Comparison of ENCODE assay signal across 1 cellular context in the genomic region with DNA sequence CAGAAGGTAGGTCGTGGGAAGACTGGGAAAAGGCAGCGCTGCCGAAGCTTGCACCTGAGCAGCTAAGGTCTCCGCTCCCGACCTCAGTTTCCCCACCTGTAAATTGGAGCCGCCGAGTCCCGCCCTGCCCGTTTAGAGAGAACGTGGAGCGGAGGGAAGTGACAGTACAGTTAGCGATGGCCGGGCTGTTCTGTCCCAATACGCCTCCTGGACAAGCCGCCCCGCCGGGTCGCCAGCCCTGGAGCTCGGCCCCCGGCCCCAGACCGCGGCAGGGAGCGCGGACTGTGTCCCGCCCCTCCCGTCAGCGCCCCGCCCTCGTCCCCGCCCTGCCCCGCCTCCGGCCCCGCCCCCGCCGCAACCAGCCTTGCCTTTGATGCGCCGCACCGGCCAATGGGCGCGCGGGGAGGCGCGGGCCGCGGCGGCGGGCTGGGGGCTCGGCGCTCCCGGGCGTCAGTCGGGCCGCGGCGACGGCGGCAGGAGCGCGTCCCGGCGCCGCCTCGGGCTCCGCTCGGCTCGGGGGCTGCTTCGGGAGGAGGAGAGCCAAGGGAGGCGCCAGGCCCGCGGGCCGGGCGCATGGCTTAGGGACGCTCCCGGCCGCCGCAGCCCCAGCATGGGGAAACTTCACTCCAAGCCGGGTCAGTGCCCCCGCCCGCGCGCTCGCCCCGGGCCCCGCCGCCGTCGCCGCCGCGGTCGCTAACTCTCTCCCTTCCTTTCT.
TF ChIP-seq lines count a peak whose summit lies in the region.

A gene with protein sequence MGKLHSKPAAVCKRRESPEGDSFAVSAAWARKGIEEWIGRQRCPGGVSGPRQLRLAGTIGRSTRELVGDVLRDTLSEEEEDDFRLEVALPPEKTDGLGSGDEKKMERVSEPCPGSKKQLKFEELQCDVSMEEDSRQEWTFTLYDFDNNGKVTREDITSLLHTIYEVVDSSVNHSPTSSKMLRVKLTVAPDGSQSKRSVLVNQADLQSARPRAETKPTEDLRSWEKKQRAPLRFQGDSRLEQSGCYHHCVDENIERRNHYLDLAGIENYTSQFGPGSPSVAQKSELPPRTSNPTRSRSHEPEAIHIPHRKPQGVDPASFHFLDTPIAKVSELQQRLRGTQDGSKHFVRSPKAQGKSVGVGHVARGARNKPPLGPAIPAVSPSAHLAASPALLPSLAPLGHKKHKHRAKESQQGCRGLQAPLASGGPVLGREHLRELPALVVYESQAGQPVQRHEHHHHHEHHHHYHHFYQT (plus strand): TSS at position 453 of the 715 bp plus-strand sequence. CDS start 158 bp downstream, at position 611.

TF ChIP-seq in HepG2, 621 proteins besides CTCF, POLR2A, EP300 and RAD21 (continued from another document and continues in another):
- TF ChIP-seq, protein P1, sequence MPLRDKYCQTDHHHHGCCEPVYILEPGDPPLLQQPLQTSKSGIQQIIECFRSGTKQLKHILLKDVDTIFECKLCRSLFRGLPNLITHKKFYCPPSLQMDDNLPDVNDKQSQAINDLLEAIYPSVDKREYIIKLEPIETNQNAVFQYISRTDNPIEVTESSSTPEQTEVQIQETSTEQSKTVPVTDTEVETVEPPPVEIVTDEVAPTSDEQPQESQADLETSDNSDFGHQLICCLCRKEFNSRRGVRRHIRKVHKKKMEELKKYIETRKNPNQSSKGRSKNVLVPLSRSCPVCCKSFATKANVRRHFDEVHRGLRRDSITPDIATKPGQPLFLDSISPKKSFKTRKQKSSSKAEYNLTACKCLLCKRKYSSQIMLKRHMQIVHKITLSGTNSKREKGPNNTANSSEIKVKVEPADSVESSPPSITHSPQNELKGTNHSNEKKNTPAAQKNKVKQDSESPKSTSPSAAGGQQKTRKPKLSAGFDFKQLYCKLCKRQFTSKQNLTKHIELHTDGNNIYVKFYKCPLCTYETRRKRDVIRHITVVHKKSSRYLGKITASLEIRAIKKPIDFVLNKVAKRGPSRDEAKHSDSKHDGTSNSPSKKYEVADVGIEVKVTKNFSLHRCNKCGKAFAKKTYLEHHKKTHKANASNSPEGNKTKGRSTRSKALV (CRISPR knock-in tag; IDR thresholded peaks at IDR 0.05), result peak; percentile 13; the same call in 1 of the 2 replicates
- no peak for TF ChIP-seq FOXA1 (IDR thresholded peaks at IDR 0.05)
- TF ChIP-seq FOXA1 (CRISPR knock-in tag; IDR thresholded peaks at IDR 0.05), result no peak
- no peak for TF ChIP-seq ZSCAN31 (CRISPR knock-in tag; IDR thresholded peaks at IDR 0.05; ENCODE audit: low read depth)
- TF ChIP-seq, protein P2, sequence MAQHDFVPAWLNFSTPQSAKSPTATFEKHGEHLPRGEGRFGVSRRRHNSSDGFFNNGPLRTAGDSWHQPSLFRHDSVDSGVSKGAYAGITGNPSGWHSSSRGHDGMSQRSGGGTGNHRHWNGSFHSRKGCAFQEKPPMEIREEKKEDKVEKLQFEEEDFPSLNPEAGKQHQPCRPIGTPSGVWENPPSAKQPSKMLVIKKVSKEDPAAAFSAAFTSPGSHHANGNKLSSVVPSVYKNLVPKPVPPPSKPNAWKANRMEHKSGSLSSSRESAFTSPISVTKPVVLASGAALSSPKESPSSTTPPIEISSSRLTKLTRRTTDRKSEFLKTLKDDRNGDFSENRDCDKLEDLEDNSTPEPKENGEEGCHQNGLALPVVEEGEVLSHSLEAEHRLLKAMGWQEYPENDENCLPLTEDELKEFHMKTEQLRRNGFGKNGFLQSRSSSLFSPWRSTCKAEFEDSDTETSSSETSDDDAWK (CRISPR knock-in tag; IDR thresholded peaks at IDR 0.05), result no peak
- TF ChIP-seq CREB1 (IDR thresholded peaks at IDR 0.05), result no peak
- no peak for TF ChIP-seq CREB1 (CRISPR knock-in tag; IDR thresholded peaks at IDR 0.05)
- no peak for TF ChIP-seq HNF4G (IDR thresholded peaks at IDR 0.05; ENCODE audit: borderline replicate concordance, low read depth, low read length)
- TF ChIP-seq HNF4G (CRISPR knock-in tag; IDR thresholded peaks at IDR 0.05; ENCODE audit: borderline replicate concordance, low read depth), result no peak
- TF ChIP-seq ZFYVE20 (CRISPR knock-in tag; IDR thresholded peaks at IDR 0.05; ENCODE audit: borderline replicate concordance, low read depth), result no peak; the same call in 1 of the 2 replicates
- no peak for TF ChIP-seq ZNF781 (CRISPR knock-in tag; IDR thresholded peaks at IDR 0.05; ENCODE audit: borderline replicate concordance, not compliant biosample characterization)
- TF ChIP-seq, protein P3, sequence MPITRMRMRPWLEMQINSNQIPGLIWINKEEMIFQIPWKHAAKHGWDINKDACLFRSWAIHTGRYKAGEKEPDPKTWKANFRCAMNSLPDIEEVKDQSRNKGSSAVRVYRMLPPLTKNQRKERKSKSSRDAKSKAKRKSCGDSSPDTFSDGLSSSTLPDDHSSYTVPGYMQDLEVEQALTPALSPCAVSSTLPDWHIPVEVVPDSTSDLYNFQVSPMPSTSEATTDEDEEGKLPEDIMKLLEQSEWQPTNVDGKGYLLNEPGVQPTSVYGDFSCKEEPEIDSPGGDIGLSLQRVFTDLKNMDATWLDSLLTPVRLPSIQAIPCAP (CRISPR knock-in tag; IDR thresholded peaks at IDR 0.05; ENCODE audit: low read depth), result no peak
- TF ChIP-seq POLR2AphosphoS2 (IDR thresholded peaks at IDR 0.05; ENCODE audit: low read depth, low read length), result no peak
- TF ChIP-seq, protein P4, sequence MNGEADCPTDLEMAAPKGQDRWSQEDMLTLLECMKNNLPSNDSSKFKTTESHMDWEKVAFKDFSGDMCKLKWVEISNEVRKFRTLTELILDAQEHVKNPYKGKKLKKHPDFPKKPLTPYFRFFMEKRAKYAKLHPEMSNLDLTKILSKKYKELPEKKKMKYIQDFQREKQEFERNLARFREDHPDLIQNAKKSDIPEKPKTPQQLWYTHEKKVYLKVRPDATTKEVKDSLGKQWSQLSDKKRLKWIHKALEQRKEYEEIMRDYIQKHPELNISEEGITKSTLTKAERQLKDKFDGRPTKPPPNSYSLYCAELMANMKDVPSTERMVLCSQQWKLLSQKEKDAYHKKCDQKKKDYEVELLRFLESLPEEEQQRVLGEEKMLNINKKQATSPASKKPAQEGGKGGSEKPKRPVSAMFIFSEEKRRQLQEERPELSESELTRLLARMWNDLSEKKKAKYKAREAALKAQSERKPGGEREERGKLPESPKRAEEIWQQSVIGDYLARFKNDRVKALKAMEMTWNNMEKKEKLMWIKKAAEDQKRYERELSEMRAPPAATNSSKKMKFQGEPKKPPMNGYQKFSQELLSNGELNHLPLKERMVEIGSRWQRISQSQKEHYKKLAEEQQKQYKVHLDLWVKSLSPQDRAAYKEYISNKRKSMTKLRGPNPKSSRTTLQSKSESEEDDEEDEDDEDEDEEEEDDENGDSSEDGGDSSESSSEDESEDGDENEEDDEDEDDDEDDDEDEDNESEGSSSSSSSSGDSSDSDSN (CRISPR knock-in tag; IDR thresholded peaks at IDR 0.05), result peak; percentile 48
- TF ChIP-seq, protein P5, sequence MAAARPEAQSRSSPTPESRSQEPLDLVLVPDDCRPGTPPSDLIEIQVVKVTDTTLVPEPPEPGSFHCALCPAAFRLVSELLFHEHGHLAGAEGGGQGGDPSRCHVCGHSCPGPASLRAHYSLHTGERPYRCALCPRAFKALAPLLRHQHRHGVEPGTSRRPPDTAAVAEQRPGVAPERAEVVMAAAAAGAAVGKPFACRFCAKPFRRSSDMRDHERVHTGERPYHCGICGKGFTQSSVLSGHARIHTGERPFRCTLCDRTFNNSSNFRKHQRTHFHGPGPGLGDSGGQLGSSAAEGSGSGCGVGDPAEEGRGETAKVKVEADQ (CRISPR knock-in tag; IDR thresholded peaks at IDR 0.05; ENCODE audit: borderline replicate concordance), result no peak
- no peak for TF ChIP-seq ZNF136 (CRISPR knock-in tag; IDR thresholded peaks at IDR 0.05; ENCODE audit: low read depth)
- TF ChIP-seq, protein P6, sequence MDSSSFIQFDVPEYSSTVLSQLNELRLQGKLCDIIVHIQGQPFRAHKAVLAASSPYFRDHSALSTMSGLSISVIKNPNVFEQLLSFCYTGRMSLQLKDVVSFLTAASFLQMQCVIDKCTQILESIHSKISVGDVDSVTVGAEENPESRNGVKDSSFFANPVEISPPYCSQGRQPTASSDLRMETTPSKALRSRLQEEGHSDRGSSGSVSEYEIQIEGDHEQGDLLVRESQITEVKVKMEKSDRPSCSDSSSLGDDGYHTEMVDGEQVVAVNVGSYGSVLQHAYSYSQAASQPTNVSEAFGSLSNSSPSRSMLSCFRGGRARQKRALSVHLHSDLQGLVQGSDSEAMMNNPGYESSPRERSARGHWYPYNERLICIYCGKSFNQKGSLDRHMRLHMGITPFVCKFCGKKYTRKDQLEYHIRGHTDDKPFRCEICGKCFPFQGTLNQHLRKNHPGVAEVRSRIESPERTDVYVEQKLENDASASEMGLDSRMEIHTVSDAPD (CRISPR knock-in tag; IDR thresholded peaks at IDR 0.05), result no peak
- TF ChIP-seq, protein P7, sequence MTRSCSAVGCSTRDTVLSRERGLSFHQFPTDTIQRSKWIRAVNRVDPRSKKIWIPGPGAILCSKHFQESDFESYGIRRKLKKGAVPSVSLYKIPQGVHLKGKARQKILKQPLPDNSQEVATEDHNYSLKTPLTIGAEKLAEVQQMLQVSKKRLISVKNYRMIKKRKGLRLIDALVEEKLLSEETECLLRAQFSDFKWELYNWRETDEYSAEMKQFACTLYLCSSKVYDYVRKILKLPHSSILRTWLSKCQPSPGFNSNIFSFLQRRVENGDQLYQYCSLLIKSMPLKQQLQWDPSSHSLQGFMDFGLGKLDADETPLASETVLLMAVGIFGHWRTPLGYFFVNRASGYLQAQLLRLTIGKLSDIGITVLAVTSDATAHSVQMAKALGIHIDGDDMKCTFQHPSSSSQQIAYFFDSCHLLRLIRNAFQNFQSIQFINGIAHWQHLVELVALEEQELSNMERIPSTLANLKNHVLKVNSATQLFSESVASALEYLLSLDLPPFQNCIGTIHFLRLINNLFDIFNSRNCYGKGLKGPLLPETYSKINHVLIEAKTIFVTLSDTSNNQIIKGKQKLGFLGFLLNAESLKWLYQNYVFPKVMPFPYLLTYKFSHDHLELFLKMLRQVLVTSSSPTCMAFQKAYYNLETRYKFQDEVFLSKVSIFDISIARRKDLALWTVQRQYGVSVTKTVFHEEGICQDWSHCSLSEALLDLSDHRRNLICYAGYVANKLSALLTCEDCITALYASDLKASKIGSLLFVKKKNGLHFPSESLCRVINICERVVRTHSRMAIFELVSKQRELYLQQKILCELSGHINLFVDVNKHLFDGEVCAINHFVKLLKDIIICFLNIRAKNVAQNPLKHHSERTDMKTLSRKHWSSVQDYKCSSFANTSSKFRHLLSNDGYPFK (CRISPR knock-in tag; IDR thresholded peaks at IDR 0.05; ENCODE audit: borderline replicate concordance), result no peak
- TF ChIP-seq, protein P8, sequence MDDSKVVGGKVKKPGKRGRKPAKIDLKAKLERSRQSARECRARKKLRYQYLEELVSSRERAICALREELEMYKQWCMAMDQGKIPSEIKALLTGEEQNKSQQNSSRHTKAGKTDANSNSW (CRISPR knock-in tag; IDR thresholded peaks at IDR 0.05; ENCODE audit: borderline replicate concordance), result no peak
- TF ChIP-seq, protein P9, sequence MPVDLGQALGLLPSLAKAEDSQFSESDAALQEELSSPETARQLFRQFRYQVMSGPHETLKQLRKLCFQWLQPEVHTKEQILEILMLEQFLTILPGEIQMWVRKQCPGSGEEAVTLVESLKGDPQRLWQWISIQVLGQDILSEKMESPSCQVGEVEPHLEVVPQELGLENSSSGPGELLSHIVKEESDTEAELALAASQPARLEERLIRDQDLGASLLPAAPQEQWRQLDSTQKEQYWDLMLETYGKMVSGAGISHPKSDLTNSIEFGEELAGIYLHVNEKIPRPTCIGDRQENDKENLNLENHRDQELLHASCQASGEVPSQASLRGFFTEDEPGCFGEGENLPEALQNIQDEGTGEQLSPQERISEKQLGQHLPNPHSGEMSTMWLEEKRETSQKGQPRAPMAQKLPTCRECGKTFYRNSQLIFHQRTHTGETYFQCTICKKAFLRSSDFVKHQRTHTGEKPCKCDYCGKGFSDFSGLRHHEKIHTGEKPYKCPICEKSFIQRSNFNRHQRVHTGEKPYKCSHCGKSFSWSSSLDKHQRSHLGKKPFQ (CRISPR knock-in tag; IDR thresholded peaks at IDR 0.05; ENCODE audit: insufficient replicate concordance), result no peak
- TF ChIP-seq ZBTB8A (CRISPR knock-in tag; IDR thresholded peaks at IDR 0.05; ENCODE audit: borderline replicate concordance, low read depth), result no peak
- no peak for TF ChIP-seq RBAK (CRISPR knock-in tag; IDR thresholded peaks at IDR 0.05)
- no peak; the same call in 1 of the 2 replicates for TF ChIP-seq ZNF678 (CRISPR knock-in tag; IDR thresholded peaks at IDR 0.05)
- TF ChIP-seq ZKSCAN1 (IDR thresholded peaks at IDR 0.05; ENCODE audit: low read length), result no peak
- TF ChIP-seq ZSCAN20 (CRISPR knock-in tag; IDR thresholded peaks at IDR 0.05; ENCODE audit: borderline replicate concordance), result peak; percentile 57; the same call in 1 of the 2 replicates
- TF ChIP-seq, protein P10, sequence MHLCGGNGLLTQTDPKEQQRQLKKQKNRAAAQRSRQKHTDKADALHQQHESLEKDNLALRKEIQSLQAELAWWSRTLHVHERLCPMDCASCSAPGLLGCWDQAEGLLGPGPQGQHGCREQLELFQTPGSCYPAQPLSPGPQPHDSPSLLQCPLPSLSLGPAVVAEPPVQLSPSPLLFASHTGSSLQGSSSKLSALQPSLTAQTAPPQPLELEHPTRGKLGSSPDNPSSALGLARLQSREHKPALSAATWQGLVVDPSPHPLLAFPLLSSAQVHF (CRISPR knock-in tag; IDR thresholded peaks at IDR 0.05), result no peak
- TF ChIP-seq CCDC6 (CRISPR knock-in tag; IDR thresholded peaks at IDR 0.05), result peak; percentile 80
- TF ChIP-seq, protein P11, sequence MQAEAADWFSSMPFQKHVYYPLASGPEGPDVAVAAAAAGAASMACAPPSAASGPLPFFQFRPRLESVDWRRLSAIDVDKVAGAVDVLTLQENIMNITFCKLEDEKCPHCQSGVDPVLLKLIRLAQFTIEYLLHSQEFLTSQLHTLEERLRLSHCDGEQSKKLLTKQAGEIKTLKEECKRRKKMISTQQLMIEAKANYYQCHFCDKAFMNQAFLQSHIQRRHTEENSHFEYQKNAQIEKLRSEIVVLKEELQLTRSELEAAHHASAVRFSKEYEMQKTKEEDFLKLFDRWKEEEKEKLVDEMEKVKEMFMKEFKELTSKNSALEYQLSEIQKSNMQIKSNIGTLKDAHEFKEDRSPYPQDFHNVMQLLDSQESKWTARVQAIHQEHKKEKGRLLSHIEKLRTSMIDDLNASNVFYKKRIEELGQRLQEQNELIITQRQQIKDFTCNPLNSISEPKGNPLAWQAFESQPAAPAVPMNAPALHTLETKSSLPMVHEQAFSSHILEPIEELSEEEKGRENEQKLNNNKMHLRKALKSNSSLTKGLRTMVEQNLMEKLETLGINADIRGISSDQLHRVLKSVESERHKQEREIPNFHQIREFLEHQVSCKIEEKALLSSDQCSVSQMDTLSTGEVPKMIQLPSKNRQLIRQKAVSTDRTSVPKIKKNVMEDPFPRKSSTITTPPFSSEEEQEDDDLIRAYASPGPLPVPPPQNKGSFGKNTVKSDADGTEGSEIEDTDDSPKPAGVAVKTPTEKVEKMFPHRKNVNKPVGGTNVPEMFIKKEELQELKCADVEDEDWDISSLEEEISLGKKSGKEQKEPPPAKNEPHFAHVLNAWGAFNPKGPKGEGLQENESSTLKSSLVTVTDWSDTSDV (CRISPR knock-in tag; IDR thresholded peaks at IDR 0.05), result no peak; the same call in 1 of the 2 replicates
- no peak for TF ChIP-seq SIX4 (CRISPR knock-in tag; IDR thresholded peaks at IDR 0.05)
- no peak for TF ChIP-seq MED13 (CRISPR knock-in tag; IDR thresholded peaks at IDR 0.05)
- TF ChIP-seq ZBTB1 (CRISPR knock-in tag; IDR thresholded peaks at IDR 0.05; ENCODE audit: borderline replicate concordance), result no peak
